Comparison of ENCODE assay signal across 8 cellular contexts in the genomic region with DNA sequence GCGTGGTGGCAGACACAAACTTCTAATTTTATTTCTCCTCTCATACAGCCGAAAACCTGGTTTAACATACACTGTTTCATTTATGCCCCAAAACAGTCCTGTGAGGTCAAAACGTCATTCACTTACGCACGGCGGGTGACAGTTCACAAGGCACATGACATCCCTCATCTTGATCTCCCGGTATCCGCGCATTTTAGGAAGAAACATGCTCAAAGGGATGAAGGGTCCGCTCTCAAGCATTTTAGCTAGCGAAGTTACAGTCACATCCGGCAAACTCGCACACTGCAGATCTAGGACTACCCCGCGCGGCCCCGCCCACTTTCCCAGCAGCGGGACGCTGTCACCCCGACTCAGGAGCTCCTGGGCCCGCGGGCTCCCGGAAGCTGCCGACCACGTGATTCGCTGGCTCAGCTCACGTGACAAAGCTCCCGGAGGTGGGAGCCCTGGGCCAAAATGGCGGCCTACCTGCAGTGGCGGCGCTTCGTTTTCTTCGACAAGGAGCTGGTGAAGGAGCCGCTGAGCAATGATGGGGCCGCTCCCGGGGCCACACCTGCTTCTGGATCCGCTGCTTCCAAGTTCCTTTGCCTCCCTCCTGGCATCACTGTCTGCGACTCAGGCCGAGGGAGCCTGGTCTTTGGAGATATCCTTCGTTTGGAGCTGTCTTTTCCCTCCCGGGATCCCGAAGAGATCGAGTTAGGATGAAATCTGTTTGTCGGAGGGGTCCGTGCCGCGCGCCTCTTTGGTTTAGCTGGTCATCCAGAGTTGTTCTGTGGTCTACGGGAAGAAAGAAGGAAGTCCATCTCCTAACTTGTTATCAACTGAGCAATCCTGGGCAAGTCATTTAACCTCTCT. TPM values are rescaled to one million over a fixed set of nuclear protein-coding genes. Genes with fewer than 3 reads are reported as not detected.
DNase-seq lines count a peak whose midpoint lies in the region; ATAC-seq, FAIRE-seq and TF ChIP-seq lines count a peak whose summit lies in the region.

TSS of gene VPS11 (plus strand) at position 448 of the 852 bp plus-strand sequence. CDS start at position 454, 6 bp downstream.

- WGBS in adrenal gland, 4 donors: 0 to 1% (median 0%) methylated on average over 30 to 49 of the region's 49 CpGs
- 0% methylated on average over 42 to 49 of the region's 49 CpGs for WGBS in heart left ventricle, 4 donors
- 0% methylated on average over 25 to 47 of the region's 49 CpGs for WGBS in upper lobe of left lung, 2 donors

- DNase-seq in GM12891 (ENCODE audit: insufficient read length, low spot score) (peak; percentile 99), NCI-H146 (lab: John Stamatoyannopoulos, UW) (peak; percentile 93), T-helper 1 cell (peak; percentile 98 to 99 (median 98)), adrenal gland (peak; percentile 96 to 99 (median 98)), heart left ventricle (peak; percentile 97 to 99 (median 99)), posterior cingulate gyrus (peak; percentile 95 to 99 (median 98)), upper lobe of left lung (peak; percentile 98 to 99)

- H3K27me3 ChIP-seq in adrenal gland: no peaks in the 10 kb centered on the region
- no peaks in the 10 kb centered on the region for H3K27me3 ChIP-seq in heart left ventricle
- H3K27me3 ChIP-seq in upper lobe of left lung: no peaks in the 10 kb centered on the region

- peak; percentile 96 for FAIRE-seq in GM12891 (lab: Jason Lieb, UNC)

- intact Hi-C loops in adrenal gland (cut with DNase I) (no loop called here), heart left ventricle (cut with DNase I) (loop anchor here in 3 of 10 donors (1.0 to 2.0 kb wide), 3 partner anchors 27 to 35 kb away; a partner anchor contains a TSS), posterior cingulate gyrus (cut with DNase I) (loop anchor here (1.0 kb wide), 1 partner anchor 18 kb away; no protein-coding TSS in a partner anchor)

- TF ChIP-seq POLR2A in GM12891 (IDR thresholded peaks at IDR 0.05; ENCODE audit: low read depth, low read length): peak; percentile 84
- peak; percentile 40 to 87 for TF ChIP-seq POLR2A in adrenal gland (IDR thresholded peaks at IDR 0.05)
- TF ChIP-seq POLR2A in heart left ventricle (IDR thresholded peaks at IDR 0.05): peak in 1 of 2 donors; percentile 69
- TF ChIP-seq POLR2A in upper lobe of left lung (IDR thresholded peaks at IDR 0.05): peak in 2 of 4 donors; percentile 46 to 85

- H3K9me3 ChIP-seq in adrenal gland (replicated peaks in 1 of 3) (no peaks in the 10 kb centered on the region), heart left ventricle (no peaks in the 10 kb centered on the region), upper lobe of left lung (no peaks in the 10 kb centered on the region)

- peak within 1 kb of the TSS; percentile 19 to 99 (median 77) for H3K4me3 ChIP-seq in adrenal gland
- peak within 1 kb of the TSS; percentile 71 to 97 (median 88) for H3K4me3 ChIP-seq in heart left ventricle
- peak within 1 kb of the TSS; percentile 74 to 93 (median 83) for H3K4me3 ChIP-seq in upper lobe of left lung

- TF ChIP-seq CTCF in adrenal gland (IDR thresholded peaks at IDR 0.05) (no peak), heart left ventricle (IDR thresholded peaks at IDR 0.05) (no peak), upper lobe of left lung (IDR thresholded peaks at IDR 0.05) (no peak)

- ATAC-seq in HG02798 (IDR thresholded peaks at IDR 0.05; ENCODE audit: poor library complexity, unreplicated experiment): peak; percentile 97
- ATAC-seq in heart left ventricle: peak; percentile 98 to 99 (median 98)
- peak; percentile 97 to 99 for ATAC-seq in upper lobe of left lung (ENCODE audit: low FRiP score in 2 of 2)

- peak in 1 of 4 donors; percentile 44 for TF ChIP-seq EP300 in upper lobe of left lung (IDR thresholded peaks at IDR 0.05)

- H3K27ac ChIP-seq in adrenal gland: peak within 1 kb of the TSS; percentile 81 to 91 (median 90)
- peak within 1 kb of the TSS; percentile 60 to 95 (median 83) for H3K27ac ChIP-seq in heart left ventricle
- H3K27ac ChIP-seq in upper lobe of left lung: peak within 1 kb of the TSS; percentile 81 to 92 (median 88)

- H3K36me3 ChIP-seq in adrenal gland (replicated peaks in 1 of 2) (peaks cover 0 to 27% of the 10 kb centered on the region in 2 donors), heart left ventricle (peaks cover 0 to 45% (median 33%) of the 10 kb centered on the region in 9 donors), upper lobe of left lung (peaks cover 21 to 28% (median 25%) of the 10 kb centered on the region in 4 donors)

- peaks cover 6 to 13% of the 10 kb centered on the region in 2 donors for H3K4me1 ChIP-seq in adrenal gland (replicated peaks in 1 of 2)
- H3K4me1 ChIP-seq in heart left ventricle: peaks cover 0 to 39% (median 24%) of the 10 kb centered on the region in 12 donors
- peaks cover 15 to 30% (median 23%) of the 10 kb centered on the region in 4 donors for H3K4me1 ChIP-seq in upper lobe of left lung

TF ChIP-seq in GM12891, 5 proteins besides CTCF, POLR2A, EP300 and RAD21:
- TF ChIP-seq POLR2AphosphoS5 (IDR thresholded peaks at IDR 0.05; ENCODE audit: low read depth, low read length) (peak; percentile 84), SPI1 (IDR thresholded peaks at IDR 0.05; ENCODE audit: low read depth, low read length) (no peak), TAF1 (IDR thresholded peaks at IDR 0.05; ENCODE audit: low read depth, low read length) (peak; percentile 91), PAX5 (IDR thresholded peaks at IDR 0.05; ENCODE audit: insufficient read depth, low read length, severe bottlenecking) (no peak), POU2F2 (IDR thresholded peaks at IDR 0.05; ENCODE audit: low read depth, low read length) (peak; percentile 72; the same call in 1 of the 2 replicates)

RNA-seq across cellular contexts. Expression of gene VPS11, which starts in this region (rescaled TPM):
- 31.6 TPM for polyA plus RNA-seq in GM12891 (2012; ENCODE audit: low read depth, missing spikeins)
- total RNA-seq in adrenal gland (10 to 100 TPM; 32.8 to 65.1 (median 54.0) TPM), heart left ventricle (10 to 100 TPM; 18.7 to 33.3 (median 21.5) TPM), upper lobe of left lung (10 to 100 TPM; 24.9 to 88.0 (median 40.4) TPM)
- polyA plus RNA-seq in adrenal gland (100 to 1,000 TPM in 2 of 3 donors, 10 to 100 TPM in 1; 60.6 to 146 (median 133) TPM), heart left ventricle (10 to 100 TPM; 21.7 to 27.1 TPM)

Comparison
In these comparisons a context has a peak if more than half of its experiments do, and no peak if none do; other contexts are left out.
1. Peak in every context shown above with its lines: DNase-seq, ATAC-seq, H3K4me3 ChIP-seq and H3K27ac ChIP-seq.